Comparison of ENCODE assay signal across 9 cellular contexts in genomic region chr5:122844136-122844915, GRCh38. TPM values are rescaled to one million over a fixed set of nuclear protein-coding genes. Genes with fewer than 3 reads are reported as not detected.
A peak's percentile ranks its signal among the peaks of the same experiment; 100 is the strongest.
DNase-seq lines count a peak whose midpoint lies in the region; ATAC-seq, FAIRE-seq and TF ChIP-seq lines count a peak whose summit lies in the region.
"Had no signal": no experiment of that assay in that cellular context is flagged by ENCODE, and none has a peak within 500 bp of the region (broad histone marks: within the 10 kb centered on the region; RNA-seq: fewer than 3 reads in every experiment).

No MANE protein-coding gene starts in this region.

- peak overlapping the region; percentile 35; the same call in 1 of the 2 replicates for H3K27ac ChIP-seq in KMS-11
- H3K27ac ChIP-seq in upper lobe of left lung, result peak overlapping the region; percentile 89 to 95 (median 94)

- H3K9ac ChIP-seq in KMS-11, result peak overlapping the region; percentile 61

- H3K4me2 ChIP-seq in KMS-11, result peak overlapping the region; percentile 92

- TF ChIP-seq CTCF in KMS-11 (conservative IDR thresholded peaks at IDR 0.05; ENCODE audit: low read depth, low read length), result no peak
- TF ChIP-seq CTCF in bronchial epithelial cell (IDR thresholded peaks at IDR 0.05; ENCODE audit: insufficient read depth, low read length, severe bottlenecking), result no peak
- no peak for TF ChIP-seq CTCF in lower leg skin (IDR thresholded peaks at IDR 0.05)
- TF ChIP-seq CTCF in upper lobe of left lung (IDR thresholded peaks at IDR 0.05), result no peak

- H3K4me3 ChIP-seq in KMS-11 (IDR thresholded peaks at IDR 0.05; ENCODE audit: insufficient read depth, low read depth, low read length) (no peak overlapping the region), bronchial epithelial cell (ENCODE audit: low read depth, low read length) (peak overlapping the region; percentile 76), lower leg skin (ENCODE audit: low read depth, poor library complexity, severe bottlenecking) (peak overlapping the region; percentile 84), upper lobe of left lung (peak overlapping the region in 3 of 4 donors; percentile 96 to 98 (median 97))

- intact Hi-C loops in lower leg skin (cut with DNase I; ENCODE audit: low total_unique reads), result no loop called here

- no peaks in the 10 kb centered on the region for H3K9me3 ChIP-seq in upper lobe of left lung

- no peaks in the 10 kb centered on the region for H3K36me3 ChIP-seq in KMS-11 (ENCODE audit: insufficient read depth)
- no peaks in the 10 kb centered on the region for H3K36me3 ChIP-seq in bronchial epithelial cell (ENCODE audit: control insufficient read depth, insufficient read depth, low read length)
- no peaks in the 10 kb centered on the region for H3K36me3 ChIP-seq in upper lobe of left lung

- H2AFZ ChIP-seq in KMS-11 (ENCODE audit: low read depth), result peak overlapping the region; percentile 80

- H3K79me2 ChIP-seq in KMS-11 (ENCODE audit: insufficient read depth, low read depth), result no peaks in the 10 kb centered on the region

- TF ChIP-seq POLR2A in lower leg skin (IDR thresholded peaks at IDR 0.05) (no peak), upper lobe of left lung (IDR thresholded peaks at IDR 0.05) (peak in 1 of 4 donors; percentile 6)

- H4K20me1 ChIP-seq in KMS-11 (ENCODE audit: insufficient read depth), result no peaks in the 10 kb centered on the region

- ATAC-seq in upper lobe of left lung (ENCODE audit: low FRiP score in 2 of 2), result peak in 1 of 2 donors; percentile 60

- H3K27me3 ChIP-seq in KMS-11 (ENCODE audit: insufficient read depth, low read depth), result no peaks in the 10 kb centered on the region
- no peaks in the 10 kb centered on the region for H3K27me3 ChIP-seq in bronchial epithelial cell (ENCODE audit: control insufficient read depth, insufficient read depth, low read length)
- H3K27me3 ChIP-seq in upper lobe of left lung, result no peaks in the 10 kb centered on the region

- 28 to 33% methylated on average over 22 of the region's 22 CpGs for WGBS in lower leg skin, 2 donors
- 31 to 32% methylated on average over 22 of the region's 22 CpGs for WGBS in upper lobe of left lung, 2 donors

- no peak for FAIRE-seq in bronchial epithelial cell (lab: Jason Lieb, UNC)
- FAIRE-seq: A204.1 had no signal

- no peak for TF ChIP-seq EP300 in upper lobe of left lung (IDR thresholded peaks at IDR 0.05)

- H3K4me1 ChIP-seq in KMS-11 (ENCODE audit: low read depth, poor library complexity, severe bottlenecking), result peaks cover 14% of the 10 kb centered on the region
- peaks cover 11 to 42% (median 26%) of the 10 kb centered on the region in 4 donors for H3K4me1 ChIP-seq in upper lobe of left lung

- peak; percentile 59 for DNase-seq in DMS53 (lab: John Stamatoyannopoulos, UW)
- no peak for DNase-seq in DMS53 treated with DMSO at 0.1 percent for 48 hours (lab: John Stamatoyannopoulos, UW; ENCODE audit: unreplicated experiment)
- DNase-seq in bronchial epithelial cell (ENCODE audit: low read depth), result peak; percentile 79
- peak in 1 of 2 donors; percentile 32 for DNase-seq in lower leg skin (ENCODE audit: low spot score in 2 of 2)
- peak in 1 of 2 donors; percentile 60 for DNase-seq in upper lobe of left lung
- DNase-seq in A172 (ENCODE audit: low spot score), result no peak
- no peak for DNase-seq in 8988T

RNA-seq across cellular contexts. Expression of gene SNX24, which starts 1.1 kb away (rescaled TPM):
- total RNA-seq in bronchial epithelial cell (37.1 and 53.3 TPM in 2 replicates), lower leg skin (10 to 100 TPM; 20.1 to 28.1 (median 20.9) TPM), upper lobe of left lung (10 to 100 TPM; 24.2 to 61.8 (median 35.6) TPM)
- 26.2 and 34.3 TPM in 2 replicates for total RNA-seq in A172 (2014; rRNA removed; shearing (Covaris generic))

Comparison
In these comparisons a context has a peak if more than half of its experiments do, and no peak if none do; other contexts are left out.
1. DNase-seq: peak in DMS53 (single experiment) and bronchial epithelial cell (single experiment); none in DMS53 treated with DMSO at 0.1 percent for 48 hours (single experiment), A172 (single experiment) and 8988T (single experiment).